ENCODE assay signal across 30 cellular contexts in genomic region chr14:90464481-90464880, GRCh38.
"Had no signal": no experiment of that assay in that cellular context is flagged by ENCODE, and none has a peak within 500 bp of the region (broad histone marks: within the 10 kb centered on the region; RNA-seq: fewer than 3 reads in every experiment).

No MANE protein-coding gene starts in this region.

- FAIRE-seq: colon, endometrium, endothelial cell of umbilical vein had no signal

- H3K36me3 ChIP-seq: adrenal gland, esophagus squamous epithelium, gastroesophageal sphincter, heart right ventricle had no signal

- H3K4me3 ChIP-seq: adrenal gland, body of pancreas, esophagus squamous epithelium, gastroesophageal sphincter, heart right ventricle had no signal

- H3K27ac ChIP-seq: adrenal gland, body of pancreas, epithelial cell of prostate, esophagus squamous epithelium, gastroesophageal sphincter, heart right ventricle had no signal

- H3K27me3 ChIP-seq: adrenal gland, body of pancreas, esophagus squamous epithelium, gastroesophageal sphincter, heart right ventricle had no signal

- DNase-seq: activated CD4-positive, alpha-beta memory T cell treated with anti-CD3 and anti-CD28 coated beads, Interleukin-2, amount 10 ng/mL, durations not matched to agents 7 days and 5 days; activated CD4-positive, alpha-beta T cell treated with anti-CD3 and anti-CD28 coated beads for 36 hours; activated CD4-positive, alpha-beta T cell treated with anti-CD3 and anti-CD28 coated beads, Interleukin-2, amount 10 ng/mL, durations not matched to agents 24 days and 14 days; activated CD4-positive, alpha-beta T cell treated with anti-CD3 and anti-CD28 coated beads, Interleukin-2, amount 50 U/mL, for 4 hours; activated CD4-positive, CD25-positive, alpha-beta regulatory T cell; activated CD4-positive, CD25-positive, alpha-beta regulatory T cell treated with anti-CD3 and anti-CD28 coated beads, Interleukin-2, amount 50 U/mL, for 72 hours; activated CD8-positive, alpha-beta memory T cell treated with anti-CD3 and anti-CD28 coated beads, Interleukin-2, amount 50 U/mL, for 4 hours; activated effector memory CD4-positive, alpha-beta T cell treated with anti-CD3 and anti-CD28 coated beads, Interleukin-2, amount 50 U/mL, for 16 hours; activated naive CD4-positive, alpha-beta T cell treated with anti-CD3 and anti-CD28 coated beads for 36 hours; activated naive CD8-positive, alpha-beta T cell treated with anti-CD3 and anti-CD28 coated beads for 36 hours; activated naive CD8-positive, alpha-beta T cell treated with anti-CD3 and anti-CD28 coated beads, Interleukin-2, amount 50 U/mL, for 24 hours; activated T-cell treated with anti-CD3 and anti-CD28 coated beads, Interleukin-2, amount 50 U/mL, for 1 hour; activated T-cell treated with anti-CD3 and anti-CD28 coated beads, Interleukin-2, amount 50 U/mL, for 48 hours; adrenal gland; amygdala; aorta; body of pancreas; caudate nucleus; cortex of kidney; dermis blood vessel endothelial cell; effector CD8-positive, alpha-beta T cell; esophagus squamous epithelium; foreskin melanocyte; heart right ventricle; T-helper 2 cell had no signal

- H3K4me1 ChIP-seq: adrenal gland, body of pancreas, gastroesophageal sphincter, heart right ventricle had no signal

- H3K9me3 ChIP-seq: adrenal gland, body of pancreas, esophagus squamous epithelium, gastroesophageal sphincter had no signal

- ATAC-seq: activated CD4-positive, alpha-beta T cell treated with anti-CD3 and anti-CD28 coated beads for 36 hours; activated naive CD8-positive, alpha-beta T cell treated with anti-CD3 and anti-CD28 coated beads, Interleukin-2, amount 50 U/mL, for 24 hours; body of pancreas; gastroesophageal sphincter; heart right ventricle had no signal
